ENCODE assay signal across 19 cellular contexts in the genomic region with DNA sequence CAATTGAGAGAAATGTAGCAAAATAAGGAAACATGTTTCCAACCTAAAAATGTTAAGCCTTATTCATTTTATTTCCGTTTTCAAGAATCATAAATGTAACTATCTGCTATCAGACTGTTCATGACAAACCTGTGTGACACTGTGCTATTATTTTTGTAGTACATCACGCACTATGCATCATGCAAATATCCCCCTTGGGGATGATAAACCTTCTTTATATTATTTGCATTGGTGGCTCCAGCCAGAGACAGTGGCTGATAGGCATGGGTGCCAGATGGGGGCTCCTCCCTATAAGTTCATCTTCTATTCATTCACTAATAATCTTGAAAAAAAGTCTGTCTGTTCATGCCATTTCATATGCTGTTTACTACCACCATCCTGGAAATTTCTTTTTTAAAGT. TPM values are rescaled to one million over a fixed set of nuclear protein-coding genes. Genes with fewer than 3 reads are reported as not detected.
A peak's percentile ranks its signal among the peaks of the same experiment; 100 is the strongest.
DNase-seq lines count a peak whose midpoint lies in the region; ATAC-seq, FAIRE-seq and TF ChIP-seq lines count a peak whose summit lies in the region.
"Had no signal": no experiment of that assay in that cellular context is flagged by ENCODE, and none has a peak within 500 bp of the region (broad histone marks: within the 10 kb centered on the region; RNA-seq: fewer than 3 reads in every experiment).

No MANE protein-coding gene starts in this region.

- no peak overlapping the region for H3K27ac ChIP-seq in right atrium auricular region
- H3K27ac ChIP-seq: GM23248, RWPE1, SJCRH30 had no signal

- peak; percentile 50 for ATAC-seq in memory B cell (ENCODE audit: low read depth)
- ATAC-seq: T-helper 17 cell had no signal

- peaks cover 2% of the 10 kb centered on the region for H3K9me3 Mint-ChIP-seq in memory B cell

- TF ChIP-seq CTCF in D721Med (IDR thresholded peaks at IDR 0.05; ENCODE audit: insufficient read depth, missing control alignments) = no peak
- TF ChIP-seq CTCF in right atrium auricular region (IDR thresholded peaks at IDR 0.05) = no peak

- no peaks in the 10 kb centered on the region for H3K9me3 ChIP-seq in right atrium auricular region
- H3K9me3 ChIP-seq: Caco-2, SJCRH30 had no signal

- no peaks in the 10 kb centered on the region for H3K36me3 ChIP-seq in right atrium auricular region
- H3K36me3 ChIP-seq: SJCRH30 had no signal

- peak; percentile 85 for FAIRE-seq in D721Med (lab: Jason Lieb, UNC)
- FAIRE-seq: G401.6 had no signal

- no peak for DNase-seq in D721Med (ENCODE audit: insufficient read length, low spot score)
- peak; percentile 57 for DNase-seq in NCI-H1694 (lab: John Stamatoyannopoulos, UW)
- peak; percentile 66 for DNase-seq in NCI-H82 (lab: John Stamatoyannopoulos, UW)
- no peak for DNase-seq in memory B cell (ENCODE audit: low spot score in 2 of 2)
- no peak for DNase-seq in NCI-H774 (lab: John Stamatoyannopoulos, UW)
- DNase-seq in cardiac septum (ENCODE audit: low spot score) = no peak
- DNase-seq in right atrium auricular region (ENCODE audit: low spot score) = no peak
- DNase-seq: Caco-2; CD4-positive, CD25-positive, alpha-beta regulatory T cell; DMS79 treated with DMSO at 0.1 percent for 48 hours; GM23248; HCEC 1CT; KBM-7; NCI-H187 treated with DMSO at 0.1 percent for 48 hours; NCI-H446 treated with DMSO at 0.1 percent for 48 hours; SJCRH30; T-helper 17 cell had no signal

- peaks cover 10% of the 10 kb centered on the region for H3K27me3 Mint-ChIP-seq in memory B cell
- H3K27me3 Mint-ChIP-seq: CD4-positive, CD25-positive, alpha-beta regulatory T cell had no signal

- intact Hi-C loops in cardiac septum (cut with DNase I) = no loop called here

- no peaks in the 10 kb centered on the region for H3K4me1 ChIP-seq in right atrium auricular region
- H3K4me1 ChIP-seq: SJCRH30 had no signal

- no peak overlapping the region for H3K27ac Mint-ChIP-seq in memory B cell
- H3K27ac Mint-ChIP-seq: CD4-positive, CD25-positive, alpha-beta regulatory T cell; T-helper 17 cell had no signal

- H3K4me3 Mint-ChIP-seq in memory B cell = no peak overlapping the region
- H3K4me3 Mint-ChIP-seq: CD4-positive, CD25-positive, alpha-beta regulatory T cell; T-helper 17 cell had no signal

- no peaks in the 10 kb centered on the region for H3K36me3 Mint-ChIP-seq in memory B cell
- H3K36me3 Mint-ChIP-seq: CD4-positive, CD25-positive, alpha-beta regulatory T cell had no signal

- H3K4me1 Mint-ChIP-seq in memory B cell = peaks cover 6% of the 10 kb centered on the region
- H3K4me1 Mint-ChIP-seq: CD4-positive, CD25-positive, alpha-beta regulatory T cell had no signal

- no peak overlapping the region for H3K4me3 ChIP-seq in right atrium auricular region
- H3K4me3 ChIP-seq: GM23248, SJCRH30 had no signal

- no peaks in the 10 kb centered on the region for H3K27me3 ChIP-seq in right atrium auricular region
- H3K27me3 ChIP-seq: SJCRH30 had no signal

RNA-seq across cellular contexts. Expression of a gene that starts 7.1 kb away (rescaled TPM):
- total RNA-seq in cardiac septum = 22.4 TPM
- total RNA-seq in right atrium auricular region = 10 to 100 TPM; 19.4 to 32.5 TPM
- total RNA-seq: CD4-positive, CD25-positive, alpha-beta regulatory T cell had no signal

Comparison
In these comparisons a context has a peak if more than half of its experiments do, and no peak if none do; other contexts are left out.
1. DNase-seq: peak in NCI-H1694 (single experiment) and NCI-H82 (single experiment); none in D721Med (single experiment), memory B cell (0 of 2), NCI-H774 (single experiment), cardiac septum (single experiment) and right atrium auricular region (single experiment).